Comparison of ENCODE assay signal across 18 cellular contexts in the genomic region with DNA sequence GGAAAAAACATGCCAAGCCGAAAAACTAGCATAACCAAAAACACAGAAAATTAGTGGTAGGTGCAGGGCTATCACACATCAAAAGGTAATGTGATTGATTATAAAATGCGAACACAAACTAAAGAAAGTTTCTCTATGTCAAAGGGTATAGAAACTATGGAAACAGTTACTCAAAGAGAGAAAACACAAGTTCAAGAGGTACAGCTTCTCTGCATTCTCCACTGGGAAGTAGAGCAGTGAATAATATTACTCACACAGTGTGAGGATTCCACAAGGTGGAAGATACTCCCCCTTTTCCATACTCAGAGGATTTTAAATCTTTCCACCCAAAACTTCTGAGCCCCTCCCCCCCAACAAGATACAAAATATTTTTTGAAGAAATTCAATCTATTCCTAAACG.
"Had no signal": no experiment of that assay in that cellular context is flagged by ENCODE, and none has a peak within 500 bp of the region (broad histone marks: within the 10 kb centered on the region; RNA-seq: fewer than 3 reads in every experiment).

No MANE protein-coding gene starts in this region.

- H3K4me3 ChIP-seq: coronary artery, gastrocnemius medialis, lung, ovary, psoas muscle, SJSA1 had no signal

- H3K27me3 ChIP-seq: gastrocnemius medialis, ovary, SJSA1 had no signal

- H3K36me3 ChIP-seq: gastrocnemius medialis, ovary had no signal

- H3K27me3 Mint-ChIP-seq: activated CD4-positive, alpha-beta memory T cell treated with anti-CD3 and anti-CD28 coated beads, Interleukin-2, amount 10 ng/mL, durations not matched to agents 7 days and 5 days; brain had no signal

- H3K4me1 Mint-ChIP-seq: brain had no signal

- ATAC-seq: gastrocnemius medialis, left lobe of liver, psoas muscle, right cardiac atrium, WTC11 had no signal

- H3K9me3 ChIP-seq: gastrocnemius medialis, ovary, psoas muscle, SJSA1 had no signal

- H3K27ac ChIP-seq: coronary artery, gastrocnemius medialis, ovary, psoas muscle, SJSA1 had no signal

- H3K4me1 ChIP-seq: gastrocnemius medialis, psoas muscle, SJSA1 had no signal

- H3K4me3 Mint-ChIP-seq: activated CD4-positive, alpha-beta memory T cell treated with anti-CD3 and anti-CD28 coated beads, Interleukin-2, amount 10 ng/mL, durations not matched to agents 7 days and 5 days; brain; T-helper 2 cell treated with Interferon-gamma antibody and Interleukin-4, amounts not matched to agents 5 μg/mL and 100 μg/mL, for 36 hours; WTC11 had no signal

- H3K27ac Mint-ChIP-seq: activated CD4-positive, alpha-beta memory T cell treated with anti-CD3 and anti-CD28 coated beads, Interleukin-2, amount 10 ng/mL, durations not matched to agents 7 days and 5 days; brain; T-helper 2 cell treated with Interferon-gamma antibody and Interleukin-4, amounts not matched to agents 5 μg/mL and 100 μg/mL, for 36 hours; WTC11 had no signal

- DNase-seq: activated CD4-positive, alpha-beta memory T cell treated with anti-CD3 and anti-CD28 coated beads, Interleukin-2, amount 10 ng/mL, durations not matched to agents 7 days and 5 days; activated CD4-positive, alpha-beta T cell treated with anti-CD3 and anti-CD28 coated beads for 48 hours; activated naive CD4-positive, alpha-beta T cell treated with anti-CD3 and anti-CD28 coated beads, Interleukin-2, amount 50 U/mL, for 16 hours; caudate nucleus; gastrocnemius medialis; head of caudate nucleus; kidney; ovary; psoas muscle; right cardiac atrium; stimulated activated CD4-positive, alpha-beta T cell treated with anti-CD3 and anti-CD28 coated beads, Interleukin-2, amount 100 ng/mL, for 24 hours had no signal
